In the genomic region with DNA sequence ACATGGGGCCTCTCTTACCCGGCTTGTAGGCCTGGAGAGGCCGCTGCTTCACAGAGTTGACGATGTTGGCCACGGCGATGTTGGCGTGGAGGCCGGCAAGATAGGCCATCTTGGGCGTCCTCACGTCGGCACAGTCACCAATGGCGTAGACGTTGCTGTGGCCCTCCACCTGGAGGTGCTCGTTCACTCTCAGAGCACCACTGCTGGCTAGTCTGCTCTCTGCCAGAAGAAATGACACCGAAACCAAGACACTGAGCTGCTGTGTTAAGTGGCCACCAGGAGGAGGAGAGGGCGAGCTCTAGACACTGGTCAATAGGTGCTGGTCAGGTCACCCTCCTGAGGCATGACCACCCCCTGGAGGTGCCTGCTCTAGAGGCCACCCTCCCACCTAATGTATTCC, we compare ENCODE assay signal across 1 cellular context.
TF ChIP-seq lines count a peak whose summit lies in the region.

No MANE protein-coding gene starts in this region.

TF ChIP-seq in H1, 55 proteins besides CTCF, POLR2A, EP300 and RAD21:
- TF ChIP-seq TAF1 (IDR thresholded peaks at IDR 0.05; ENCODE audit: low read depth, low read length) (no peak), CEBPB (IDR thresholded peaks at IDR 0.05; ENCODE audit: low read depth, low read length) (no peak), JUND (IDR thresholded peaks at IDR 0.05; ENCODE audit: low read length) (no peak), BRCA1 (IDR thresholded peaks at IDR 0.05; ENCODE audit: low read depth, low read length) (no peak), GTF2F1 (IDR thresholded peaks at IDR 0.05; ENCODE audit: borderline replicate concordance, low read depth, low read length) (no peak), RFX5 (IDR thresholded peaks at IDR 0.05; ENCODE audit: borderline replicate concordance, low read depth, low read length) (no peak), ASH2L (IDR thresholded peaks at IDR 0.05; ENCODE audit: low read length) (no peak), SP1 (IDR thresholded peaks at IDR 0.05; ENCODE audit: low read depth, low read length) (no peak), SIX5 (IDR thresholded peaks at IDR 0.05; ENCODE audit: low read depth, low read length) (no peak), YY1 (IDR thresholded peaks at IDR 0.05; ENCODE audit: low read depth, low read length) (no peak), RNF2 (IDR thresholded peaks at IDR 0.05; ENCODE audit: borderline replicate concordance, low read depth, low read length, missing control alignments, poor library complexity, severe bottlenecking) (no peak), CREB1 (IDR thresholded peaks at IDR 0.05) (no peak), RXRA (IDR thresholded peaks at IDR 0.05; ENCODE audit: insufficient read depth, low read depth, low read length) (no peak), CHD1 (IDR thresholded peaks at IDR 0.05; ENCODE audit: low read depth, low read length) (no peak), CBX8 (IDR thresholded peaks at IDR 0.05; ENCODE audit: borderline replicate concordance, low read depth, low read length) (no peak), SIN3A (conservative IDR thresholded peaks at IDR 0.05 in 1 of 2, IDR thresholded peaks at IDR 0.05 in 1 of 2; ENCODE audit: low read depth in 1 of 2, low read length in 2 of 2) (no peak)
- TF ChIP-seq, protein P1, sequence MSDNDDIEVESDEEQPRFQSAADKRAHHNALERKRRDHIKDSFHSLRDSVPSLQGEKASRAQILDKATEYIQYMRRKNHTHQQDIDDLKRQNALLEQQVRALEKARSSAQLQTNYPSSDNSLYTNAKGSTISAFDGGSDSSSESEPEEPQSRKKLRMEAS (IDR thresholded peaks at IDR 0.05) = no peak
- TF ChIP-seq, protein P2, sequence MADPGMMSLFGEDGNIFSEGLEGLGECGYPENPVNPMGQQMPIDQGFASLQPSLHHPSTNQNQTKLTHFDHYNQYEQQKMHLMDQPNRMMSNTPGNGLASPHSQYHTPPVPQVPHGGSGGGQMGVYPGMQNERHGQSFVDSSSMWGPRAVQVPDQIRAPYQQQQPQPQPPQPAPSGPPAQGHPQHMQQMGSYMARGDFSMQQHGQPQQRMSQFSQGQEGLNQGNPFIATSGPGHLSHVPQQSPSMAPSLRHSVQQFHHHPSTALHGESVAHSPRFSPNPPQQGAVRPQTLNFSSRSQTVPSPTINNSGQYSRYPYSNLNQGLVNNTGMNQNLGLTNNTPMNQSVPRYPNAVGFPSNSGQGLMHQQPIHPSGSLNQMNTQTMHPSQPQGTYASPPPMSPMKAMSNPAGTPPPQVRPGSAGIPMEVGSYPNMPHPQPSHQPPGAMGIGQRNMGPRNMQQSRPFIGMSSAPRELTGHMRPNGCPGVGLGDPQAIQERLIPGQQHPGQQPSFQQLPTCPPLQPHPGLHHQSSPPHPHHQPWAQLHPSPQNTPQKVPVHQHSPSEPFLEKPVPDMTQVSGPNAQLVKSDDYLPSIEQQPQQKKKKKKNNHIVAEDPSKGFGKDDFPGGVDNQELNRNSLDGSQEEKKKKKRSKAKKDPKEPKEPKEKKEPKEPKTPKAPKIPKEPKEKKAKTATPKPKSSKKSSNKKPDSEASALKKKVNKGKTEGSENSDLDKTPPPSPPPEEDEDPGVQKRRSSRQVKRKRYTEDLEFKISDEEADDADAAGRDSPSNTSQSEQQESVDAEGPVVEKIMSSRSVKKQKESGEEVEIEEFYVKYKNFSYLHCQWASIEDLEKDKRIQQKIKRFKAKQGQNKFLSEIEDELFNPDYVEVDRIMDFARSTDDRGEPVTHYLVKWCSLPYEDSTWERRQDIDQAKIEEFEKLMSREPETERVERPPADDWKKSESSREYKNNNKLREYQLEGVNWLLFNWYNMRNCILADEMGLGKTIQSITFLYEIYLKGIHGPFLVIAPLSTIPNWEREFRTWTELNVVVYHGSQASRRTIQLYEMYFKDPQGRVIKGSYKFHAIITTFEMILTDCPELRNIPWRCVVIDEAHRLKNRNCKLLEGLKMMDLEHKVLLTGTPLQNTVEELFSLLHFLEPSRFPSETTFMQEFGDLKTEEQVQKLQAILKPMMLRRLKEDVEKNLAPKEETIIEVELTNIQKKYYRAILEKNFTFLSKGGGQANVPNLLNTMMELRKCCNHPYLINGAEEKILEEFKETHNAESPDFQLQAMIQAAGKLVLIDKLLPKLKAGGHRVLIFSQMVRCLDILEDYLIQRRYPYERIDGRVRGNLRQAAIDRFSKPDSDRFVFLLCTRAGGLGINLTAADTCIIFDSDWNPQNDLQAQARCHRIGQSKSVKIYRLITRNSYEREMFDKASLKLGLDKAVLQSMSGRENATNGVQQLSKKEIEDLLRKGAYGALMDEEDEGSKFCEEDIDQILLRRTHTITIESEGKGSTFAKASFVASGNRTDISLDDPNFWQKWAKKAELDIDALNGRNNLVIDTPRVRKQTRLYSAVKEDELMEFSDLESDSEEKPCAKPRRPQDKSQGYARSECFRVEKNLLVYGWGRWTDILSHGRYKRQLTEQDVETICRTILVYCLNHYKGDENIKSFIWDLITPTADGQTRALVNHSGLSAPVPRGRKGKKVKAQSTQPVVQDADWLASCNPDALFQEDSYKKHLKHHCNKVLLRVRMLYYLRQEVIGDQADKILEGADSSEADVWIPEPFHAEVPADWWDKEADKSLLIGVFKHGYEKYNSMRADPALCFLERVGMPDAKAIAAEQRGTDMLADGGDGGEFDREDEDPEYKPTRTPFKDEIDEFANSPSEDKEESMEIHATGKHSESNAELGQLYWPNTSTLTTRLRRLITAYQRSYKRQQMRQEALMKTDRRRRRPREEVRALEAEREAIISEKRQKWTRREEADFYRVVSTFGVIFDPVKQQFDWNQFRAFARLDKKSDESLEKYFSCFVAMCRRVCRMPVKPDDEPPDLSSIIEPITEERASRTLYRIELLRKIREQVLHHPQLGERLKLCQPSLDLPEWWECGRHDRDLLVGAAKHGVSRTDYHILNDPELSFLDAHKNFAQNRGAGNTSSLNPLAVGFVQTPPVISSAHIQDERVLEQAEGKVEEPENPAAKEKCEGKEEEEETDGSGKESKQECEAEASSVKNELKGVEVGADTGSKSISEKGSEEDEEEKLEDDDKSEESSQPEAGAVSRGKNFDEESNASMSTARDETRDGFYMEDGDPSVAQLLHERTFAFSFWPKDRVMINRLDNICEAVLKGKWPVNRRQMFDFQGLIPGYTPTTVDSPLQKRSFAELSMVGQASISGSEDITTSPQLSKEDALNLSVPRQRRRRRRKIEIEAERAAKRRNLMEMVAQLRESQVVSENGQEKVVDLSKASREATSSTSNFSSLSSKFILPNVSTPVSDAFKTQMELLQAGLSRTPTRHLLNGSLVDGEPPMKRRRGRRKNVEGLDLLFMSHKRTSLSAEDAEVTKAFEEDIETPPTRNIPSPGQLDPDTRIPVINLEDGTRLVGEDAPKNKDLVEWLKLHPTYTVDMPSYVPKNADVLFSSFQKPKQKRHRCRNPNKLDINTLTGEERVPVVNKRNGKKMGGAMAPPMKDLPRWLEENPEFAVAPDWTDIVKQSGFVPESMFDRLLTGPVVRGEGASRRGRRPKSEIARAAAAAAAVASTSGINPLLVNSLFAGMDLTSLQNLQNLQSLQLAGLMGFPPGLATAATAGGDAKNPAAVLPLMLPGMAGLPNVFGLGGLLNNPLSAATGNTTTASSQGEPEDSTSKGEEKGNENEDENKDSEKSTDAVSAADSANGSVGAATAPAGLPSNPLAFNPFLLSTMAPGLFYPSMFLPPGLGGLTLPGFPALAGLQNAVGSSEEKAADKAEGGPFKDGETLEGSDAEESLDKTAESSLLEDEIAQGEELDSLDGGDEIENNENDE (IDR thresholded peaks at IDR 0.05; ENCODE audit: insufficient replicate concordance, low read length) = no peak
